29 cellular contexts compared by ENCODE assay signal in genomic region chr11:11105361-11105760, GRCh38.
"Had no signal": no experiment of that assay in that cellular context is flagged by ENCODE, and none has a peak within 500 bp of the region (broad histone marks: within the 10 kb centered on the region; RNA-seq: fewer than 3 reads in every experiment).

No MANE protein-coding gene starts in this region.

- H3K9me2 ChIP-seq: SK-N-SH had no signal

- H3K27me3 ChIP-seq: adrenal gland, MG63, Peyer's patch, SJCRH30 had no signal

- H3K4me3 ChIP-seq: adrenal gland, MG63, Peyer's patch, SJCRH30 had no signal

- H3K27ac ChIP-seq: adrenal gland, Peyer's patch, RWPE1, SJCRH30, VCaP had no signal

- H3K36me3 ChIP-seq: adrenal gland, MG63, Peyer's patch, SJCRH30 had no signal

- H3K4me2 ChIP-seq: SK-N-SH had no signal

- H3K9ac ChIP-seq: SK-N-SH had no signal

- H3K9me3 ChIP-seq: adrenal gland, SJCRH30, SK-N-SH had no signal

- DNase-seq: activated CD4-positive, alpha-beta memory T cell treated with anti-CD3 and anti-CD28 coated beads for 36 hours; activated CD4-positive, alpha-beta T cell treated with anti-CD3 and anti-CD28 coated beads, Interleukin-2, amount 10 ng/mL, durations not matched to agents 7 days and 5 days; activated CD4-positive, CD25-positive, alpha-beta regulatory T cell; activated CD8-positive, alpha-beta memory T cell treated with anti-CD3 and anti-CD28 coated beads for 24 hours; activated naive CD4-positive, alpha-beta T cell treated with anti-CD3 and anti-CD28 coated beads, Interleukin-2, amount 50 U/mL, for 16 hours; activated naive CD8-positive, alpha-beta T cell treated with anti-CD3 and anti-CD28 coated beads, Interleukin-2, amount 10 ng/mL, durations not matched to agents 7 days and 5 days; activated T-cell treated with anti-CD3 and anti-CD28 coated beads, Interleukin-2, amount 50 U/mL, for 72 hours; adrenal gland; anterior cingulate cortex; KG1; MG63; MV-4-11; NCI-H1092 treated with DMSO at 0.1 percent for 48 hours; NCI-H1417 treated with DMSO at 0.1 percent for 48 hours; NCI-H1694 treated with DMSO at 0.1 percent for 48 hours; NCI-H2029 treated with DMSO at 0.1 percent for 48 hours; NCI-H2171; NCI-H2227 treated with DMSO at 0.1 percent for 48 hours; NCI-H446 treated with DMSO at 0.1 percent for 48 hours; NCI-H524 treated with DMSO at 0.1 percent for 48 hours; NK-92 treated with Interleukin-12 subunit alpha and Interleukin-12 subunit beta, amount 100 ng/mL, for 24 hours; OCI-M1; Peyer's patch; Right ventricle myocardium superior; SJCRH30; SK-N-SH; T-helper 1 cell had no signal

- ATAC-seq: activated T-cell treated with anti-CD3 and anti-CD28 coated beads, Interleukin-2, amount 50 U/mL, for 72 hours had no signal

- H3K4me1 ChIP-seq: adrenal gland, Peyer's patch, SJCRH30 had no signal
